28 cellular contexts compared by ENCODE assay signal in the genomic region with DNA sequence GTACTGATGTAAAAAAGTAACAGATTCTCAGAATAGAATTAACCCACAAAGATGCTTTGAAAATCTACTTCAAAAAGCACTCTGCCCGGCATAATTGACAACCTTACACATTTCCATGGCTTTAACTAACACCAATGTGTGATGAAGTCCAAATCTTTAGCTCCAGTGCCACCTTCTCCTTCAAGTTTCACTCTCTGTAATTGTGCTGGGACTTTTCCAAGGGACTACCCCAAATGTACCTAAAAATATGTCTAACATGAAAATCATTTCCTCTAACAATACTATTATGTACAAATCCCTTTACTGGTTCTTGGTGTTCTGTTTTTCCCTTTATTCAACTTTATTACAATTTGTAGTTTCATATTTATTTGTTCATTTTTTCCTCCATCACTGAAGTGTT.
"Had no signal": no experiment of that assay in that cellular context is flagged by ENCODE, and none has a peak within 500 bp of the region (broad histone marks: within the 10 kb centered on the region; RNA-seq: fewer than 3 reads in every experiment).

No MANE protein-coding gene starts in this region.

- H3K9me3 Mint-ChIP-seq: activated naive CD4-positive, alpha-beta T cell treated with anti-CD3 and anti-CD28 coated beads, Interleukin-2, amount 50 U/mL, for 72 hours; activated naive CD8-positive, alpha-beta T cell treated with anti-CD3 and anti-CD28 coated beads, Interleukin-2, amount 50 U/mL, for 24 hours; brain; central memory CD8-positive, alpha-beta T cell; T-helper 1 cell treated with Interleukin-12 subunit alpha and Interleukin-12 subunit beta and Interleukin-4 antibody, amounts not matched to agents 30 μg/mL and 1 μg/mL, for 36 hours; WTC11 had no signal

- H3K4me3 Mint-ChIP-seq: activated CD8-positive, alpha-beta T cell treated with anti-CD3 and anti-CD28 coated beads, Interleukin-2, amount 10 ng/mL, durations not matched to agents 7 days and 5 days; activated naive CD8-positive, alpha-beta T cell treated with anti-CD3 and anti-CD28 coated beads, Interleukin-2, amount 50 U/mL, for 24 hours; brain; central memory CD8-positive, alpha-beta T cell; T-helper 1 cell treated with Interleukin-12 subunit alpha and Interleukin-12 subunit beta and Interleukin-4 antibody, amounts not matched to agents 30 μg/mL and 1 μg/mL, for 36 hours; WTC11 had no signal

- H3K27ac Mint-ChIP-seq: activated CD8-positive, alpha-beta T cell treated with anti-CD3 and anti-CD28 coated beads, Interleukin-2, amount 10 ng/mL, durations not matched to agents 7 days and 5 days; activated naive CD4-positive, alpha-beta T cell treated with anti-CD3 and anti-CD28 coated beads, Interleukin-2, amount 50 U/mL, for 72 hours; activated naive CD8-positive, alpha-beta T cell treated with anti-CD3 and anti-CD28 coated beads, Interleukin-2, amount 50 U/mL, for 24 hours; brain; T-helper 1 cell treated with Interleukin-12 subunit alpha and Interleukin-12 subunit beta and Interleukin-4 antibody, amounts not matched to agents 30 μg/mL and 1 μg/mL, for 36 hours; WTC11 had no signal

- H3K9me3 ChIP-seq: Peyer's patch, SJSA1 had no signal

- DNase-seq: activated CD4-positive, alpha-beta T cell treated with anti-CD3 and anti-CD28 coated beads for 48 hours; activated CD4-positive, alpha-beta T cell treated with anti-CD3 and anti-CD28 coated beads, Interleukin-2, amount 50 U/mL, for 4 hours; activated CD4-positive, CD25-positive, alpha-beta regulatory T cell treated with anti-CD3 and anti-CD28 coated beads, Interleukin-2, amount 50 U/mL, for 72 hours; activated CD8-positive, alpha-beta memory T cell treated with anti-CD3 and anti-CD28 coated beads, Interleukin-2, amount 50 U/mL, for 48 hours; activated CD8-positive, alpha-beta T cell treated with anti-CD3 and anti-CD28 coated beads, Interleukin-2, amount 10 ng/mL, durations not matched to agents 7 days and 5 days; activated effector memory CD4-positive, alpha-beta T cell treated with Interleukin-2 at 50 U/mL for 16 hours; activated naive CD4-positive, alpha-beta T cell; activated naive CD8-positive, alpha-beta T cell treated with anti-CD3 and anti-CD28 coated beads, Interleukin-2, amount 50 U/mL, for 24 hours; activated T-cell treated with anti-CD3 and anti-CD28 coated beads, Interleukin-2, amount 50 U/mL, for 1 hour; amniotic stem cell; cortex of kidney; NCI-H1048; NCI-H1417; NCI-H1930; NCI-H2171; NCI-H226; NCI-H526; NCI-H774; OCI-M1; Peyer's patch; SHP77 had no signal

- ATAC-seq: activated CD8-positive, alpha-beta T cell treated with anti-CD3 and anti-CD28 coated beads, Interleukin-2, amount 10 ng/mL, durations not matched to agents 7 days and 5 days; activated naive CD4-positive, alpha-beta T cell treated with anti-CD3 and anti-CD28 coated beads, Interleukin-2, amount 50 U/mL, for 72 hours; activated naive CD8-positive, alpha-beta T cell treated with anti-CD3 and anti-CD28 coated beads, Interleukin-2, amount 50 U/mL, for 24 hours; SK-N-SH treated with all-trans-retinoic acid at 6 μM for 48 hours; WTC11 had no signal

- H3K4me3 ChIP-seq: Peyer's patch, SJSA1 had no signal

- H3K4me1 Mint-ChIP-seq: activated naive CD8-positive, alpha-beta T cell treated with anti-CD3 and anti-CD28 coated beads, Interleukin-2, amount 50 U/mL, for 24 hours; brain; central memory CD8-positive, alpha-beta T cell; WTC11 had no signal

- H3K4me1 ChIP-seq: Peyer's patch, SJSA1 had no signal

- H3K27me3 ChIP-seq: Peyer's patch, SJSA1 had no signal

- H3K36me3 Mint-ChIP-seq: activated naive CD4-positive, alpha-beta T cell treated with anti-CD3 and anti-CD28 coated beads, Interleukin-2, amount 50 U/mL, for 72 hours; brain; WTC11 had no signal

- H3K36me3 ChIP-seq: Peyer's patch, SJSA1 had no signal

- H3K27ac ChIP-seq: Peyer's patch, SJSA1 had no signal
